Comparison of ENCODE assay signal across 7 cellular contexts in the genomic region with DNA sequence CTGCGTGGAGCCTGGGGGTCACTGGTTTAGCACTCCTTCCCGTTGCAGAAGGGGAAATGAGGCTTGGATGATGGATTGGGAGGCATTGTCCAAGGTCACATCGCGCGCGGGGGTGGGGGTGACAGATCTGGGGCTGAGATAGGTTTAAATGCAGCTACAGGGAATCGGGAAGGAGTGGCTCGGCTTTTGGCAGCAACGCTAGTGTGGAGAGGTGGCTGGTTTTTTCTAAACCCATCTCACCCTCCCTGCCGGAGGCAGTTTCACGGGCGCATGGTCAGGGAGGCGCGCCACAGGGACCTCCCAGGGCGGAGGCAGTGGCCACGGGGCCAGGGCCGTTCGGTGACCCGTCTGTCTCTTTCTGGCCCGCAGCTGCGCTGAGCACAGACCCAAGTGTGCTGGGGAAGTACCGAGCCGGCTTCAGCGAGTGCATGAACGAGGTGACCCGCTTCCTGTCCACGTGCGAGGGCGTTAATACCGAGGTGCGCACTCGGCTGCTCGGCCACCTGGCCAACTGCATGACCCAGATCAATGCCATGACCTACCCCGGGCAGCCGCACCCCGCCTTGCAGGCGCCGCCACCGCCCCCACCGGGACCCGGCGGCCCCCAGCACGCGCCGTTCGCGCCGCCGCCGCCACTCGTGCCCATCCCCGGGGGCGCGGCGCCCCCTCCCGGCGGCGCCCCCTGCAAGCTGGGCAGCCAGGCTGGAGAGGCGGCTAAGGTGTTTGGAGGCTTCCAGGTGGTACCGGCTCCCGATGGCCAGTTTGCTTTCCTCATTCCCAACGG. TPM values are rescaled to one million over a fixed set of nuclear protein-coding genes. Genes with fewer than 3 reads are reported as not detected.
DNase-seq lines count a peak whose midpoint lies in the region; ATAC-seq and TF ChIP-seq lines count a peak whose summit lies in the region.

No MANE protein-coding gene starts in this region.

- no peaks in the 10 kb centered on the region for H3K36me3 ChIP-seq in GM23338 (ENCODE audit: insufficient read depth)
- no peaks in the 10 kb centered on the region for H3K36me3 ChIP-seq in MM.1S (replicated peaks; ENCODE audit: insufficient read depth, low read length)
- no peaks in the 10 kb centered on the region for H3K36me3 ChIP-seq in WERI-Rb-1
- no peaks in the 10 kb centered on the region for H3K36me3 ChIP-seq in colonic mucosa
- H3K36me3 ChIP-seq in liver (ENCODE audit: control insufficient read depth in 4 of 4, insufficient read depth in 3 of 4, low read depth in 1 of 4, low read length in 3 of 4): peaks cover 0 to 7% (median 0%) of the 10 kb centered on the region in 4 donors

- under 1% methylated on average over 62 of the region's 62 CpGs for WGBS in liver

- peaks cover 35% of the 10 kb centered on the region for H3K27me3 Mint-ChIP-seq in GM23338 (ENCODE audit: insufficient read depth, low read depth, poor library complexity)

- peak overlapping the region; percentile 86 for H3K4me2 ChIP-seq in GM23338
- H3K4me2 ChIP-seq in MM.1S (ENCODE audit: low read depth, low read length): peak overlapping the region; percentile 85

- peaks cover 45% of the 10 kb centered on the region for H3K4me1 Mint-ChIP-seq in GM23338
- peaks cover 41% of the 10 kb centered on the region for H3K4me1 Mint-ChIP-seq in stimulated activated effector memory CD8-positive, alpha-beta T cell treated with anti-CD3 and anti-CD28 coated beads, Interleukin-12 subunit alpha, Interleukin-12 subunit beta, amount 100 ng/mL, for 72 hours

- peak overlapping the region; percentile 74 for H3K9ac ChIP-seq in MM.1S (ENCODE audit: low read length)
- peak overlapping the region; percentile 83 to 97 for H3K9ac ChIP-seq in colonic mucosa (ENCODE audit: low read depth in 2 of 2, low read length in 2 of 2)
- peak overlapping the region; percentile 96 to 100 for H3K9ac ChIP-seq in liver (ENCODE audit: low read depth in 1 of 2, low read length in 2 of 2)

- TF ChIP-seq RAD21 in liver (IDR thresholded peaks at IDR 0.05): peak; percentile 30 to 49

- peak overlapping the region; percentile 60 for H3K4me3 ChIP-seq in GM12864 (ENCODE audit: low read depth, low read length)
- H3K4me3 ChIP-seq in GM23338: peak overlapping the region; percentile 78
- peak overlapping the region; percentile 72 for H3K4me3 ChIP-seq in MM.1S (ENCODE audit: low read length)
- H3K4me3 ChIP-seq in WERI-Rb-1 (ENCODE audit: low read depth, low read length): peak overlapping the region; percentile 52
- peak overlapping the region; percentile 54 for H3K4me3 ChIP-seq in colonic mucosa
- peak overlapping the region; percentile 76 to 89 (median 87) for H3K4me3 ChIP-seq in liver (ENCODE audit: low read depth in 1 of 3, low read length in 3 of 3)

- H3K27ac ChIP-seq in GM23338 (ENCODE audit: low read depth) (no peak overlapping the region), MM.1S (ENCODE audit: low read length) (peak overlapping the region; percentile 88), WERI-Rb-1 (no peak overlapping the region), colonic mucosa (peak overlapping the region; percentile 84), liver (ENCODE audit: low read depth in 1 of 2, low read length in 2 of 2) (peak overlapping the region; percentile 81 to 97)

- intact Hi-C loops in colonic mucosa (cut with DNase I): loop anchor here (2.0 to 10.0 kb wide), 4 partner anchors 63 to 357 kb away; no protein-coding TSS in a partner anchor

- H3K4me1 ChIP-seq in GM23338 (ENCODE audit: insufficient read depth) (peaks cover 44% of the 10 kb centered on the region), MM.1S (ENCODE audit: low read length) (peaks cover 48% of the 10 kb centered on the region), colonic mucosa (peaks cover 6% of the 10 kb centered on the region), liver (ENCODE audit: control insufficient read depth in 4 of 4, insufficient read depth in 4 of 4, low read length in 3 of 4) (peaks cover 11 to 56% (median 30%) of the 10 kb centered on the region in 4 donors)

- ATAC-seq in GM23338: no peak; the same call in 2 of the 3 replicates
- peak; percentile 14 for ATAC-seq in stimulated activated effector memory CD8-positive, alpha-beta T cell treated with anti-CD3 and anti-CD28 coated beads, Interleukin-12 subunit alpha, Interleukin-12 subunit beta, amount 100 ng/mL, for 72 hours

- H3K27me3 ChIP-seq in GM23338 (ENCODE audit: insufficient read depth) (peaks cover 23% of the 10 kb centered on the region), MM.1S (replicated peaks; ENCODE audit: insufficient read depth, low read length) (no peaks in the 10 kb centered on the region; the same call in 1 of the 2 replicates), WERI-Rb-1 (ENCODE audit: insufficient read depth, low read depth, severe bottlenecking) (peaks cover 7% of the 10 kb centered on the region), colonic mucosa (no peaks in the 10 kb centered on the region), liver (ENCODE audit: control insufficient read depth in 4 of 4, insufficient read depth in 4 of 4, low read length in 3 of 4) (no peaks in the 10 kb centered on the region)

- H3K4me3 Mint-ChIP-seq in GM23338: peak overlapping the region; percentile 89
- peak overlapping the region; percentile 80 for H3K4me3 Mint-ChIP-seq in stimulated activated effector memory CD8-positive, alpha-beta T cell treated with anti-CD3 and anti-CD28 coated beads, Interleukin-12 subunit alpha, Interleukin-12 subunit beta, amount 100 ng/mL, for 72 hours

- H3K9me2 ChIP-seq in GM23338 (ENCODE audit: insufficient read depth) (no peaks in the 10 kb centered on the region), MM.1S (replicated peaks; ENCODE audit: insufficient read depth, low read length) (no peaks in the 10 kb centered on the region)

- peaks cover 21% of the 10 kb centered on the region for H3K36me3 Mint-ChIP-seq in GM23338 (ENCODE audit: low read depth)
- peaks cover 6% of the 10 kb centered on the region for H3K36me3 Mint-ChIP-seq in stimulated activated effector memory CD8-positive, alpha-beta T cell treated with anti-CD3 and anti-CD28 coated beads, Interleukin-12 subunit alpha, Interleukin-12 subunit beta, amount 100 ng/mL, for 72 hours

- H2AFZ ChIP-seq in GM23338 (no peak overlapping the region), MM.1S (ENCODE audit: low read length) (peak overlapping the region; percentile 57)

- H3K9me3 ChIP-seq in MM.1S (replicated peaks; ENCODE audit: insufficient read depth, low read length) (no peaks in the 10 kb centered on the region), WERI-Rb-1 (ENCODE audit: severe bottlenecking) (no peaks in the 10 kb centered on the region), colonic mucosa (no peaks in the 10 kb centered on the region), liver (ENCODE audit: control insufficient read depth in 4 of 4, low read length in 3 of 4) (no peaks in the 10 kb centered on the region)

- H3K27ac Mint-ChIP-seq in GM23338: no peak overlapping the region; the same call in 1 of the 2 replicates
- no peak overlapping the region for H3K27ac Mint-ChIP-seq in stimulated activated effector memory CD8-positive, alpha-beta T cell treated with anti-CD3 and anti-CD28 coated beads, Interleukin-12 subunit alpha, Interleukin-12 subunit beta, amount 100 ng/mL, for 72 hours

- DNase-seq in GM12864 (ENCODE audit: low read depth) (no peak), GM23338 (ENCODE audit: low spot score) (peak; percentile 66), MM.1S (peak; percentile 95), WERI-Rb-1 (peak; percentile 34), colonic mucosa (peak; percentile 75)
- peak in 1 of 2 donors; percentile 70 for DNase-seq in stimulated activated effector memory CD8-positive, alpha-beta T cell treated with anti-CD3 and anti-CD28 coated beads, Interleukin-12 subunit alpha, Interleukin-12 subunit beta, amount 100 ng/mL, for 72 hours (ENCODE audit: low spot score in 2 of 2)

- peak; percentile 67 for TF ChIP-seq CTCF in GM12864 (IDR thresholded peaks at IDR 0.05; ENCODE audit: low read depth, low read length, missing control alignments)
- peak in 1 of 2 experiments; percentile 62; a peak in 3 of 4 replicates for TF ChIP-seq CTCF in GM23338 (conservative IDR thresholded peaks at IDR 0.05; ENCODE audit: low read depth in 2 of 2)
- peak; percentile 34 for TF ChIP-seq CTCF in MM.1S (IDR thresholded peaks at IDR 0.05; ENCODE audit: low read length)
- peak; percentile 45; the same call in 1 of the 2 replicates for TF ChIP-seq CTCF in WERI-Rb-1 (IDR thresholded peaks at IDR 0.05; ENCODE audit: low read depth, low read length)
- no peak for TF ChIP-seq CTCF in colonic mucosa (IDR thresholded peaks at IDR 0.05)
- peak; percentile 31 for TF ChIP-seq CTCF in liver (IDR thresholded peaks at IDR 0.05; ENCODE audit: low read depth, low read length, missing input control)

- H3F3A ChIP-seq in GM23338 (replicated peaks; ENCODE audit: low read depth) (peaks cover 25% of the 10 kb centered on the region), MM.1S (ENCODE audit: insufficient read depth, low read length) (peaks cover 82% of the 10 kb centered on the region)

- H3K79me2 ChIP-seq in GM23338 (replicated peaks; ENCODE audit: insufficient read depth) (peaks cover 12% of the 10 kb centered on the region), MM.1S (ENCODE audit: low read length) (0 out of 2 replicates have a peak, but pooled peaks cover 6% of the 10 kb centered on the region)

- no peaks in the 10 kb centered on the region; the same call in 1 of the 2 replicates for H4K20me1 ChIP-seq in GM23338 (replicated peaks; ENCODE audit: insufficient read depth)
- no peaks in the 10 kb centered on the region for H4K20me1 ChIP-seq in MM.1S (ENCODE audit: insufficient read depth, low read length)

- no peaks in the 10 kb centered on the region for H3K9me3 Mint-ChIP-seq in GM23338
- no peaks in the 10 kb centered on the region for H3K9me3 Mint-ChIP-seq in stimulated activated effector memory CD8-positive, alpha-beta T cell treated with anti-CD3 and anti-CD28 coated beads, Interleukin-12 subunit alpha, Interleukin-12 subunit beta, amount 100 ng/mL, for 72 hours

TF ChIP-seq in GM23338, 12 proteins besides CTCF, POLR2A, EP300 and RAD21 (continues in another document):
- TF ChIP-seq ZNF114 (CRISPR knock-in tag; IDR thresholded peaks at IDR 0.05) (no peak), ZNF331 (CRISPR knock-in tag; IDR thresholded peaks at IDR 0.05; ENCODE audit: low read depth) (no peak), NANOG (IDR thresholded peaks at IDR 0.05; ENCODE audit: borderline replicate concordance) (no peak), EZH2phosphoT487 (IDR thresholded peaks at IDR 0.05; ENCODE audit: unreplicated experiment) (no peak), CREB1 (CRISPR knock-in tag; IDR thresholded peaks at IDR 0.05; ENCODE audit: low read depth) (no peak)

TF ChIP-seq in liver, 16 proteins besides CTCF, POLR2A, EP300 and RAD21 (continues in another document):
- TF ChIP-seq, protein P1, sequence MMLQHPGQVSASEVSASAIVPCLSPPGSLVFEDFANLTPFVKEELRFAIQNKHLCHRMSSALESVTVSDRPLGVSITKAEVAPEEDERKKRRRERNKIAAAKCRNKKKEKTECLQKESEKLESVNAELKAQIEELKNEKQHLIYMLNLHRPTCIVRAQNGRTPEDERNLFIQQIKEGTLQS (IDR thresholded peaks at IDR 0.05): peak; percentile 50
- peak; percentile 72 for TF ChIP-seq TAF1 (conservative IDR thresholded peaks at IDR 0.05)
- no peak for TF ChIP-seq HNF4G (IDR thresholded peaks at IDR 0.05)
- peak; percentile 93 to 96 for TF ChIP-seq RXRA (IDR thresholded peaks at IDR 0.05)

RNA-seq across cellular contexts. Expression of a gene that starts 1.6 kb away (rescaled TPM):
- 40.3 and 42.7 TPM in 2 replicates for total RNA-seq in GM23338 (2014; rRNA removed; shearing (Covaris generic))
- polyA plus RNA-seq in GM23338 (2016; fragmentation: Nextera tagmentation; extraction: Ambion mirVana) (59.3 and 60.8 TPM in 2 replicates), liver (10 to 100 TPM; 11.2 to 12.5 TPM)
- total RNA-seq in colonic mucosa (100 to 1,000 TPM; 102 TPM), liver (1 to 10 TPM; 5.3 to 6.8 TPM)

Comparison
In these comparisons a context has a peak if more than half of its experiments do, and no peak if none do; other contexts are left out.
1. H3K27ac ChIP-seq: peak in MM.1S (single experiment), colonic mucosa (single experiment) and liver (2 of 2); none in GM23338 (single experiment) and WERI-Rb-1 (single experiment).
2. Peak in every context shown above with its lines, with median percentiles within 50 percentile points of each other: H3K4me3 ChIP-seq and H3K9ac ChIP-seq.